20 cellular contexts compared by ENCODE assay signal in the genomic region with DNA sequence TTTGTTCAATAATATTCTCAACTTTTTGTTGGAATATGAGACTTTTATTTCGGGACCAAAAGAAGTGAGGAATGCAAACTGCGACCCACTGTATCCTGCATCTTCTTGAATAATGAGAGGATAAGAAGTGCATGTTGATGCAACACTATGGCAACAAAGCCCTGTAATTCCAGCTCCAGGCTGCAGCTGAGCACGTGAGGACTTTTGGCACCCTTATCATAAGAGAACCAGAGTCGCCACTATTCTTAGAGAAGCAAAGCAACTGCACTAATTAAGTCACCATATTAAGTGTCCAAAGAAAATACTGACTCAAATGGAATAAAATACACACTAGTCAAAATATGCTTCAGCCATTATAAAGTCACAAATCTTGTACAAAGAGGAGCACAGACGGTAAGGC.
DNase-seq lines count a peak whose midpoint lies in the region; TF ChIP-seq lines count a peak whose summit lies in the region.
"Had no signal": no experiment of that assay in that cellular context is flagged by ENCODE, and none has a peak within 500 bp of the region (broad histone marks: within the 10 kb centered on the region; RNA-seq: fewer than 3 reads in every experiment).

No MANE protein-coding gene starts in this region.

- no peaks in the 10 kb centered on the region for H3K9me3 ChIP-seq in testis
- H3K9me3 ChIP-seq: BE2C, body of pancreas, Caco-2, left lung, MG63, uterus had no signal

- no peaks in the 10 kb centered on the region for H3K27me3 ChIP-seq in testis
- H3K27me3 ChIP-seq: BE2C, body of pancreas, left lung, MG63, uterus had no signal

- intact Hi-C loops in testis (cut with DNase I; ENCODE audit: low total_unique reads), result no loop called here

- DNase-seq in DMS 273 (lab: John Stamatoyannopoulos, UW; ENCODE audit: unreplicated experiment) (peak; percentile 9), DMS 273 treated with DMSO at 0.1 percent for 48 hours (lab: John Stamatoyannopoulos, UW) (no peak), fibroblast of pulmonary artery (ENCODE audit: low read depth) (peak; percentile 29), lung microvascular endothelial cell (ENCODE audit: low read depth in 2 of 2) (peak; percentile 36 to 39), testis (peak; percentile 38), GM20000 (ENCODE audit: low spot score) (no peak), NCI-H774 (lab: John Stamatoyannopoulos, UW) (no peak), activated gamma-delta T cell treated with Interleukin-2 at 50 U/mL for 16 hours (no peak)
- DNase-seq: activated CD4-positive, alpha-beta T cell treated with anti-CD3 and anti-CD28 coated beads for 36 hours; BE2C; body of pancreas; Caco-2; IMR-90; left lung; MG63; NCI-H146; PC-9; stimulated activated CD8-positive, alpha-beta memory T cell treated with anti-CD3 and anti-CD28 coated beads, Interleukin-4, amount 100 ng/mL, for 48 hours; uterus had no signal

- no peak for TF ChIP-seq POLR2A in testis (IDR thresholded peaks at IDR 0.05)

- no peak overlapping the region for H3K4me3 ChIP-seq in fibroblast of pulmonary artery (replicated peaks; ENCODE audit: low read depth, low read length)
- no peak overlapping the region for H3K4me3 ChIP-seq in testis
- H3K4me3 ChIP-seq: body of pancreas, left lung, MG63, PC-9, uterus had no signal

- H3K36me3 ChIP-seq in testis (ENCODE audit: low read depth, missing control alignments), result no peaks in the 10 kb centered on the region
- H3K36me3 ChIP-seq: BE2C, uterus had no signal

- 43 to 47% methylated on average over 5 of the region's 5 CpGs for WGBS in testis, 2 donors

- H3K27ac ChIP-seq in testis, result peak overlapping the region in 1 of 2 donors; percentile 59
- H3K27ac ChIP-seq: 22Rv1, body of pancreas, left lung, PC-9, uterus had no signal

- TF ChIP-seq CTCF in fibroblast of pulmonary artery (IDR thresholded peaks at IDR 0.05; ENCODE audit: low read length, missing control alignments), result no peak
- no peak for TF ChIP-seq CTCF in testis (IDR thresholded peaks at IDR 0.05)
- TF ChIP-seq CTCF in GM20000 (IDR thresholded peaks at IDR 0.05; ENCODE audit: extremely low read depth, missing control alignments), result no peak

- H3K4me1 ChIP-seq in testis, result peaks cover 17% of the 10 kb centered on the region
- H3K4me1 ChIP-seq: BE2C, body of pancreas, Caco-2, left lung, uterus had no signal

Comparison
In these comparisons a context has a peak if more than half of its experiments do, and no peak if none do; other contexts are left out.
1. DNase-seq: peak in DMS 273 (single experiment), fibroblast of pulmonary artery (single experiment), lung microvascular endothelial cell (2 of 2) and testis (single experiment); none in DMS 273 treated with DMSO at 0.1 percent for 48 hours (single experiment), GM20000 (single experiment), NCI-H774 (single experiment) and activated gamma-delta T cell treated with Interleukin-2 at 50 U/mL for 16 hours (single experiment).